Comparison of ENCODE assay signal across 1 cellular context in the genomic region with DNA sequence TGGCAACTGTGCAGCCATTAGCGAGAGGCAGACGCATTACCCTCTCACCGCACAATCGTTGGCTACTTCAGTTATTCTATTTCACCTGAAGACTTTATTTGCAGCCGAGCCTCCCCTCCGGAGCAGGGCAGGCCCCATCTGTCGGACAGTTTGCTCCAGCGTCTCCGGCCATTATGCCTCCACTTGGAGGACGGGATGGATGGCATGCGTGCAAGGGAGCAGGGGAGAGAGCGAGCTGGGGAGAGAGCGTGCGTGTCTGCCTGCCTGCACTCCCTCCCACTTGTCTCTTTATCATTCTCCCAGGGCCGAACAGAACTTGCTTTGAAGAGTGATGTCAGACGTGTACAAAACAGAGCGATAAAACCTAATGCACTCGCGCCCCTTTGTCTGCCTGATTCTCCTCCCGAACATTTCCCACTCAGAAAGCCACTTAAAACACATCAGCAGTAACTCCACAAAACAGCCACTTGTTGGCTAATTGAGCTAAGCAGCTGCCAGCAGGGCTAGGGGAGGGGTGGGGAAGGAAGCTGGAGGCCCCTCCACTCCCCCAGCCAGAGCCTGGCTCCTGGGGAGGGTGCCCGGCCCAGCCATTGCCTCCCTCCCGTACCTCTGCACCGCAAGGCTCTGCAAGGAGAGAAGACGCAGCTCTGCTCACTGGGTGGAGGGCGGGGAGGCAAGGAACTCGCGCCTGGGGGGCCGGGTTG.
TF ChIP-seq lines count a peak whose summit lies in the region.

No MANE protein-coding gene starts in this region.

TF ChIP-seq in K562, 482 proteins besides CTCF, POLR2A, EP300 and RAD21 (continued from another document and continues in another):
- TF ChIP-seq, protein P1, sequence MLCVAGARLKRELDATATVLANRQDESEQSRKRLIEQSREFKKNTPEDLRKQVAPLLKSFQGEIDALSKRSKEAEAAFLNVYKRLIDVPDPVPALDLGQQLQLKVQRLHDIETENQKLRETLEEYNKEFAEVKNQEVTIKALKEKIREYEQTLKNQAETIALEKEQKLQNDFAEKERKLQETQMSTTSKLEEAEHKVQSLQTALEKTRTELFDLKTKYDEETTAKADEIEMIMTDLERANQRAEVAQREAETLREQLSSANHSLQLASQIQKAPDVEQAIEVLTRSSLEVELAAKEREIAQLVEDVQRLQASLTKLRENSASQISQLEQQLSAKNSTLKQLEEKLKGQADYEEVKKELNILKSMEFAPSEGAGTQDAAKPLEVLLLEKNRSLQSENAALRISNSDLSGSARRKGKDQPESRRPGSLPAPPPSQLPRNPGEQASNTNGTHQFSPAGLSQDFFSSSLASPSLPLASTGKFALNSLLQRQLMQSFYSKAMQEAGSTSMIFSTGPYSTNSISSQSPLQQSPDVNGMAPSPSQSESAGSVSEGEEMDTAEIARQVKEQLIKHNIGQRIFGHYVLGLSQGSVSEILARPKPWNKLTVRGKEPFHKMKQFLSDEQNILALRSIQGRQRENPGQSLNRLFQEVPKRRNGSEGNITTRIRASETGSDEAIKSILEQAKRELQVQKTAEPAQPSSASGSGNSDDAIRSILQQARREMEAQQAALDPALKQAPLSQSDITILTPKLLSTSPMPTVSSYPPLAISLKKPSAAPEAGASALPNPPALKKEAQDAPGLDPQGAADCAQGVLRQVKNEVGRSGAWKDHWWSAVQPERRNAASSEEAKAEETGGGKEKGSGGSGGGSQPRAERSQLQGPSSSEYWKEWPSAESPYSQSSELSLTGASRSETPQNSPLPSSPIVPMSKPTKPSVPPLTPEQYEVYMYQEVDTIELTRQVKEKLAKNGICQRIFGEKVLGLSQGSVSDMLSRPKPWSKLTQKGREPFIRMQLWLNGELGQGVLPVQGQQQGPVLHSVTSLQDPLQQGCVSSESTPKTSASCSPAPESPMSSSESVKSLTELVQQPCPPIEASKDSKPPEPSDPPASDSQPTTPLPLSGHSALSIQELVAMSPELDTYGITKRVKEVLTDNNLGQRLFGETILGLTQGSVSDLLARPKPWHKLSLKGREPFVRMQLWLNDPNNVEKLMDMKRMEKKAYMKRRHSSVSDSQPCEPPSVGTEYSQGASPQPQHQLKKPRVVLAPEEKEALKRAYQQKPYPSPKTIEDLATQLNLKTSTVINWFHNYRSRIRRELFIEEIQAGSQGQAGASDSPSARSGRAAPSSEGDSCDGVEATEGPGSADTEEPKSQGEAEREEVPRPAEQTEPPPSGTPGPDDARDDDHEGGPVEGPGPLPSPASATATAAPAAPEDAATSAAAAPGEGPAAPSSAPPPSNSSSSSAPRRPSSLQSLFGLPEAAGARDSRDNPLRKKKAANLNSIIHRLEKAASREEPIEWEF (CRISPR knock-in tag; IDR thresholded peaks at IDR 0.05): no peak
- TF ChIP-seq ZNF143 (CRISPR knock-in tag; IDR thresholded peaks at IDR 0.05) (no peak), ZNF76 (CRISPR knock-in tag; IDR thresholded peaks at IDR 0.05; ENCODE audit: borderline replicate concordance) (no peak), ADNP (tag; IDR thresholded peaks at IDR 0.05) (no peak), HNRNPL (IDR thresholded peaks at IDR 0.05; ENCODE audit: low read depth, low read length) (no peak), MAFF (IDR thresholded peaks at IDR 0.05; ENCODE audit: low read length) (no peak), POLR3A (IDR thresholded peaks at IDR 0.05; ENCODE audit: borderline replicate concordance, extremely low read depth, insufficient read depth, insufficient read length) (no peak), SMC3 (conservative IDR thresholded peaks at IDR 0.05; ENCODE audit: insufficient read depth, low read depth, low read length) (0 out of 2 replicates have a peak, but pooled peaks have one; percentile 10), ZNF583 (CRISPR knock-in tag; IDR thresholded peaks at IDR 0.05) (no peak), ATF1 (CRISPR knock-in tag; IDR thresholded peaks at IDR 0.05) (no peak), ATF1 (tag; IDR thresholded peaks at IDR 0.05) (peak; percentile 77), ZBTB7A (IDR thresholded peaks at IDR 0.05; ENCODE audit: borderline replicate concordance, control insufficient read depth, low read depth, low read length) (0 out of 2 replicates have a peak, but pooled peaks have one; percentile 66), PML (IDR thresholded peaks at IDR 0.05; ENCODE audit: low read length) (peak; percentile 61; the same call in 1 of the 2 replicates), MIER1 (IDR thresholded peaks at IDR 0.05; ENCODE audit: low read depth) (no peak), BDP1 (IDR thresholded peaks at IDR 0.05; ENCODE audit: insufficient read depth, insufficient read length) (no peak), ELF1 (tag; IDR thresholded peaks at IDR 0.05) (no peak), ZKSCAN3 (CRISPR knock-in tag; IDR thresholded peaks at IDR 0.05) (no peak), CXXC5 (CRISPR knock-in tag; IDR thresholded peaks at IDR 0.05) (peak; percentile 84), TAF1 (IDR thresholded peaks at IDR 0.05; ENCODE audit: control insufficient read depth, extremely low read depth, insufficient read depth, low read length, severe bottlenecking) (peak; percentile 36), RBM14 (IDR thresholded peaks at IDR 0.05; ENCODE audit: borderline replicate concordance, insufficient read depth, low read depth, low read length) (no peak), JUNB (CRISPR knock-in tag; conservative IDR thresholded peaks at IDR 0.05) (no peak), BACH1 (tag; IDR thresholded peaks at IDR 0.05) (no peak), ZZZ3 (IDR thresholded peaks at IDR 0.05) (no peak), PTBP1 (IDR thresholded peaks at IDR 0.05; ENCODE audit: low read depth, low read length) (no peak)
- TF ChIP-seq, protein P2, sequence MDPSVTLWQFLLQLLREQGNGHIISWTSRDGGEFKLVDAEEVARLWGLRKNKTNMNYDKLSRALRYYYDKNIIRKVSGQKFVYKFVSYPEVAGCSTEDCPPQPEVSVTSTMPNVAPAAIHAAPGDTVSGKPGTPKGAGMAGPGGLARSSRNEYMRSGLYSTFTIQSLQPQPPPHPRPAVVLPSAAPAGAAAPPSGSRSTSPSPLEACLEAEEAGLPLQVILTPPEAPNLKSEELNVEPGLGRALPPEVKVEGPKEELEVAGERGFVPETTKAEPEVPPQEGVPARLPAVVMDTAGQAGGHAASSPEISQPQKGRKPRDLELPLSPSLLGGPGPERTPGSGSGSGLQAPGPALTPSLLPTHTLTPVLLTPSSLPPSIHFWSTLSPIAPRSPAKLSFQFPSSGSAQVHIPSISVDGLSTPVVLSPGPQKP (CRISPR knock-in tag; IDR thresholded peaks at IDR 0.05): no peak
- TF ChIP-seq, protein P3, sequence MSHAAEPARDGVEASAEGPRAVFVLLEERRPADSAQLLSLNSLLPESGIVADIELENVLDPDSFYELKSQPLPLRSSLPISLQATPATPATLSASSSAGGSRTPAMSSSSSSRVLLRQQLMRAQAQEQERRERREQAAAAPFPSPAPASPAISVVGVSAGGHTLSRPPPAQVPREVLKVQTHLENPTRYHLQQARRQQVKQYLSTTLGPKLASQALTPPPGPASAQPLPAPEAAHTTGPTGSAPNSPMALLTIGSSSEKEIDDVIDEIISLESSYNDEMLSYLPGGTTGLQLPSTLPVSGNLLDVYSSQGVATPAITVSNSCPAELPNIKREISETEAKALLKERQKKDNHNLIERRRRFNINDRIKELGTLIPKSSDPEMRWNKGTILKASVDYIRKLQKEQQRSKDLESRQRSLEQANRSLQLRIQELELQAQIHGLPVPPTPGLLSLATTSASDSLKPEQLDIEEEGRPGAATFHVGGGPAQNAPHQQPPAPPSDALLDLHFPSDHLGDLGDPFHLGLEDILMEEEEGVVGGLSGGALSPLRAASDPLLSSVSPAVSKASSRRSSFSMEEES (CRISPR knock-in tag; IDR thresholded peaks at IDR 0.05): no peak
- TF ChIP-seq, protein P4, sequence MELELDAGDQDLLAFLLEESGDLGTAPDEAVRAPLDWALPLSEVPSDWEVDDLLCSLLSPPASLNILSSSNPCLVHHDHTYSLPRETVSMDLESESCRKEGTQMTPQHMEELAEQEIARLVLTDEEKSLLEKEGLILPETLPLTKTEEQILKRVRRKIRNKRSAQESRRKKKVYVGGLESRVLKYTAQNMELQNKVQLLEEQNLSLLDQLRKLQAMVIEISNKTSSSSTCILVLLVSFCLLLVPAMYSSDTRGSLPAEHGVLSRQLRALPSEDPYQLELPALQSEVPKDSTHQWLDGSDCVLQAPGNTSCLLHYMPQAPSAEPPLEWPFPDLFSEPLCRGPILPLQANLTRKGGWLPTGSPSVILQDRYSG (tag; conservative IDR thresholded peaks at IDR 0.05; ENCODE audit: low read depth): 0 out of 2 replicates have a peak, but pooled peaks have one; percentile 39
- TF ChIP-seq, protein P5, sequence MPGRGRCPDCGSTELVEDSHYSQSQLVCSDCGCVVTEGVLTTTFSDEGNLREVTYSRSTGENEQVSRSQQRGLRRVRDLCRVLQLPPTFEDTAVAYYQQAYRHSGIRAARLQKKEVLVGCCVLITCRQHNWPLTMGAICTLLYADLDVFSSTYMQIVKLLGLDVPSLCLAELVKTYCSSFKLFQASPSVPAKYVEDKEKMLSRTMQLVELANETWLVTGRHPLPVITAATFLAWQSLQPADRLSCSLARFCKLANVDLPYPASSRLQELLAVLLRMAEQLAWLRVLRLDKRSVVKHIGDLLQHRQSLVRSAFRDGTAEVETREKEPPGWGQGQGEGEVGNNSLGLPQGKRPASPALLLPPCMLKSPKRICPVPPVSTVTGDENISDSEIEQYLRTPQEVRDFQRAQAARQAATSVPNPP (IDR thresholded peaks at IDR 0.05; ENCODE audit: borderline replicate concordance, insufficient read depth, insufficient read length): no peak
- TF ChIP-seq, protein P6, sequence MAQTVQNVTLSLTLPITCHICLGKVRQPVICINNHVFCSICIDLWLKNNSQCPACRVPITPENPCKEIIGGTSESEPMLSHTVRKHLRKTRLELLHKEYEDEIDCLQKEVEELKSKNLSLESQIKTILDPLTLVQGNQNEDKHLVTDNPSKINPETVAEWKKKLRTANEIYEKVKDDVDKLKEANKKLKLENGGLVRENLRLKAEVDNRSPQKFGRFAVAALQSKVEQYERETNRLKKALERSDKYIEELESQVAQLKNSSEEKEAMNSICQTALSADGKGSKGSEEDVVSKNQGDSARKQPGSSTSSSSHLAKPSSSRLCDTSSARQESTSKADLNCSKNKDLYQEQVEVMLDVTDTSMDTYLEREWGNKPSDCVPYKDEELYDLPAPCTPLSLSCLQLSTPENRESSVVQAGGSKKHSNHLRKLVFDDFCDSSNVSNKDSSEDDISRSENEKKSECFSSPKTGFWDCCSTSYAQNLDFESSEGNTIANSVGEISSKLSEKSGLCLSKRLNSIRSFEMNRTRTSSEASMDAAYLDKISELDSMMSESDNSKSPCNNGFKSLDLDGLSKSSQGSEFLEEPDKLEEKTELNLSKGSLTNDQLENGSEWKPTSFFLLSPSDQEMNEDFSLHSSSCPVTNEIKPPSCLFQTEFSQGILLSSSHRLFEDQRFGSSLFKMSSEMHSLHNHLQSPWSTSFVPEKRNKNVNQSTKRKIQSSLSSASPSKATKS (CRISPR knock-in tag; IDR thresholded peaks at IDR 0.05): no peak
- TF ChIP-seq, protein P7, sequence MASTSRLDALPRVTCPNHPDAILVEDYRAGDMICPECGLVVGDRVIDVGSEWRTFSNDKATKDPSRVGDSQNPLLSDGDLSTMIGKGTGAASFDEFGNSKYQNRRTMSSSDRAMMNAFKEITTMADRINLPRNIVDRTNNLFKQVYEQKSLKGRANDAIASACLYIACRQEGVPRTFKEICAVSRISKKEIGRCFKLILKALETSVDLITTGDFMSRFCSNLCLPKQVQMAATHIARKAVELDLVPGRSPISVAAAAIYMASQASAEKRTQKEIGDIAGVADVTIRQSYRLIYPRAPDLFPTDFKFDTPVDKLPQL (IDR thresholded peaks at IDR 0.05; ENCODE audit: extremely low read depth, insufficient read length): no peak
- TF ChIP-seq, protein P8, sequence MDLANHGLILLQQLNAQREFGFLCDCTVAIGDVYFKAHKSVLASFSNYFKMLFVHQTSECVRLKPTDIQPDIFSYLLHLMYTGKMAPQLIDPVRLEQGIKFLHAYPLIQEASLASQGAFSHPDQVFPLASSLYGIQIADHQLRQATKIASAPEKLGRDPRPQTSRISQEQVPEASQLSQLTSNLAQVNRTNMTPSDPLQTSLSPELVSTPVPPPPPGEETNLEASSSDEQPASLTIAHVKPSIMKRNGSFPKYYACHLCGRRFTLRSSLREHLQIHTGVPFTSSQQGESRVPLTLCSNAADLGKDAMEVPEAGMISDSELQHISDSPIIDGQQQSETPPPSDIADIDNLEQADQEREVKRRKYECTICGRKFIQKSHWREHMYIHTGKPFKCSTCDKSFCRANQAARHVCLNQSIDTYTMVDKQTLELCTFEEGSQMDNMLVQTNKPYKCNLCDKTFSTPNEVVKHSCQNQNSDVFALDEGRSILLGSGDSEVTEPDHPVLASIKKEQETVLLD (IDR thresholded peaks at IDR 0.05): peak; percentile 55
- TF ChIP-seq, protein P9, sequence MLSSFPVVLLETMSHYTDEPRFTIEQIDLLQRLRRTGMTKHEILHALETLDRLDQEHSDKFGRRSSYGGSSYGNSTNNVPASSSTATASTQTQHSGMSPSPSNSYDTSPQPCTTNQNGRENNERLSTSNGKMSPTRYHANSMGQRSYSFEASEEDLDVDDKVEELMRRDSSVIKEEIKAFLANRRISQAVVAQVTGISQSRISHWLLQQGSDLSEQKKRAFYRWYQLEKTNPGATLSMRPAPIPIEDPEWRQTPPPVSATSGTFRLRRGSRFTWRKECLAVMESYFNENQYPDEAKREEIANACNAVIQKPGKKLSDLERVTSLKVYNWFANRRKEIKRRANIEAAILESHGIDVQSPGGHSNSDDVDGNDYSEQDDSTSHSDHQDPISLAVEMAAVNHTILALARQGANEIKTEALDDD (IDR thresholded peaks at IDR 0.05): no peak
